In genomic region chr12:80187660-80188090, GRCh38 we compare ENCODE assay signal across 8 cellular contexts.
A peak's percentile ranks its signal among the peaks of the same experiment; 100 is the strongest.
DNase-seq lines count a peak whose midpoint lies in the region; ATAC-seq and TF ChIP-seq lines count a peak whose summit lies in the region.

No MANE protein-coding gene starts in this region.

- H3K36me3 Mint-ChIP-seq in osteocyte (ENCODE audit: unreplicated experiment) = no peaks in the 10 kb centered on the region

- H3K36me3 ChIP-seq in ACC112 (ENCODE audit: insufficient read depth, low read length) (no peaks in the 10 kb centered on the region), adipocyte (ENCODE audit: control insufficient read depth, insufficient read depth, low read length, severe bottlenecking) (no peaks in the 10 kb centered on the region)

- H3K9me3 ChIP-seq in adipocyte (ENCODE audit: control insufficient read depth, low read length) = no peaks in the 10 kb centered on the region

- DNase-seq in NCI-H146 (lab: John Stamatoyannopoulos, UW) (peak; percentile 58), adipocyte (ENCODE audit: low read depth) (peak; percentile 52), lung microvascular endothelial cell (ENCODE audit: low read depth in 2 of 2) (peak; percentile 90 to 95), osteocyte (ENCODE audit: extremely low spot score, unreplicated experiment) (no peak), GM10266 (ENCODE audit: extremely low spot score) (no peak)

- H3K4me1 ChIP-seq in ACC112 (ENCODE audit: control insufficient read depth, insufficient read depth, low read length, unreplicated experiment) = peaks cover 44% of the 10 kb centered on the region
- peaks cover 23% of the 10 kb centered on the region for H3K4me1 ChIP-seq in adipocyte (ENCODE audit: control insufficient read depth, insufficient read depth, low read length)

- TF ChIP-seq CTCF in osteocyte (IDR thresholded peaks at IDR 0.05) (no peak), GM10266 (IDR thresholded peaks at IDR 0.05; ENCODE audit: control insufficient read depth, insufficient read depth, low read depth, missing control alignments) (no peak)

- H2AFZ ChIP-seq in ACC112 (ENCODE audit: low read length, unreplicated experiment) = no peak overlapping the region

- peaks cover 35% of the 10 kb centered on the region for H3K4me1 Mint-ChIP-seq in osteocyte (ENCODE audit: unreplicated experiment)

- H3K27ac ChIP-seq in ACC112 (ENCODE audit: low read depth, low read length) = peak overlapping the region; percentile 95

- no peak overlapping the region for H3K27ac Mint-ChIP-seq in osteocyte (ENCODE audit: unreplicated experiment)

- ATAC-seq in GM21381 (IDR thresholded peaks at IDR 0.05; ENCODE audit: unreplicated experiment) = peak; percentile 69
- no peak for ATAC-seq in activated CD4-positive, CD25-positive, alpha-beta regulatory T cell treated with anti-CD3 and anti-CD28 coated beads, Interleukin-2, amount 50 U/mL, for 24 hours

- H3K27me3 Mint-ChIP-seq in osteocyte (ENCODE audit: unreplicated experiment) = no peaks in the 10 kb centered on the region

- H3K9ac ChIP-seq in adipocyte (ENCODE audit: low read length) = no peak overlapping the region

- H3K27me3 ChIP-seq in ACC112 (ENCODE audit: insufficient read depth, low read length) (no peaks in the 10 kb centered on the region), adipocyte (replicated peaks; ENCODE audit: control insufficient read depth, insufficient read depth, low read length) (no peaks in the 10 kb centered on the region)

- H3K4me3 Mint-ChIP-seq in osteocyte (ENCODE audit: unreplicated experiment) = no peak overlapping the region

- no peaks in the 10 kb centered on the region for H3K9me3 Mint-ChIP-seq in osteocyte (ENCODE audit: unreplicated experiment)

- no peaks in the 10 kb centered on the region for H3K79me2 ChIP-seq in ACC112 (ENCODE audit: control insufficient read depth, insufficient read depth, low read length, unreplicated experiment)

- H3K4me3 ChIP-seq in ACC112 (ENCODE audit: low read depth, low read length) (peak overlapping the region; percentile 30; the same call in 1 of the 2 replicates), adipocyte (ENCODE audit: low read length) (no peak overlapping the region)

Comparison
In these comparisons a context has a peak if more than half of its experiments do, and no peak if none do; other contexts are left out.
1. DNase-seq: peak in NCI-H146 (single experiment), adipocyte (single experiment) and lung microvascular endothelial cell (2 of 2); none in osteocyte (single experiment) and GM10266 (single experiment).